8 cellular contexts compared by ENCODE assay signal in the genomic region with DNA sequence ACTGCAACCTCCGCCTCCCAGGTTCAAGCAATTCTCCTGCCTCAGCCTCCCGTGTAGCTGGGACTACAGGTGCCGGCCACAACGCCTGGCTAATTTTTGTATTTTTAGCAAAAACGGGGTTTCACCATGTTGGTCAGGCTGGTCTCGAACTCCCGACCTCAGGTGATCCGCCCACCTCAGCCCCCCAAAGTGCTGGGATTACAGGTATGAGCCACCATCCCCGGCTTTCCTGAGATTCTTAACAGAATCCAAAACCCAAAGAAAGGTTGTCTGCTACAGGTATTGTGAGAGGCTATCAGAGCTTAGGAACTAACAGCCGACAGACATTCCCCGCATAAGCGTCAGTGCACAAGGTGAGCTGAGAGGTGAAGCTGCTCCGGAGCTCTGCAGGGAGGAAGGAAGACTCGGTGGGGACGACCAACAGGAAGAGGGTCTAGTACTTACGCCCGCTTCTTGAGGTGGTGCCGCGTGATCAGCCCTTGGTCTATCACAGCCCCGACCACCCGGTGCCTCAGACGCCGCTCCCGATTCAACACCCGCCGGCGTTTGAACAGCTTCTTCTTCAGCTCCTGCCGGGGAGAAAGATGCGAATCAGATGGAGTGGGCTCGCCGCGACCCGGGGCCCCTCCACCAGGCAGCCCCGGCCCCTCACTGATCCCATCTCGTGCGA. TPM values are rescaled to one million over a fixed set of nuclear protein-coding genes. Genes with fewer than 3 reads are reported as not detected.
DNase-seq lines count a peak whose midpoint lies in the region; ATAC-seq lines count a peak whose summit lies in the region.

No MANE protein-coding gene starts in this region.

- peaks cover 18% of the 10 kb centered on the region for H3K79me2 ChIP-seq in trophoblast cell (ENCODE audit: control insufficient read depth, insufficient read depth, low read length, poor library complexity)

- intact Hi-C loops in Right ventricle myocardium inferior (cut with DNase I): loop anchor here (1.0 to 5.0 kb wide), 5 partner anchors 11 to 117 kb away; a partner anchor contains a TSS

- H4K12ac ChIP-seq in trophoblast cell (ENCODE audit: low read depth, low read length): peak overlapping the region; percentile 4

- peak overlapping the region; percentile 70 for H2AFZ ChIP-seq in trophoblast cell (ENCODE audit: insufficient read depth, low read length, poor library complexity)

- peak overlapping the region; percentile 90 for H3K9ac ChIP-seq in trophoblast cell (ENCODE audit: low read length)

- H3K4me3 ChIP-seq in trophoblast cell (ENCODE audit: low read depth, low read length): peak overlapping the region; percentile 89

- peak overlapping the region; percentile 83 for H4K91ac ChIP-seq in trophoblast cell (ENCODE audit: low read depth, low read length)

- H2AK5ac ChIP-seq in trophoblast cell (ENCODE audit: low read length): peak overlapping the region; percentile 32

- H3K23ac ChIP-seq in trophoblast cell (ENCODE audit: low read length): no peak overlapping the region

- peak overlapping the region; percentile 88 for H3K14ac ChIP-seq in trophoblast cell (ENCODE audit: low read length)

- peaks cover 13% of the 10 kb centered on the region for H3K79me1 ChIP-seq in trophoblast cell (ENCODE audit: low read length)

- H4K8ac ChIP-seq in trophoblast cell (ENCODE audit: low read depth, low read length): peak overlapping the region; percentile 84

- peaks cover 13 to 29% of the 10 kb centered on the region in 2 experiments for H3K36me3 ChIP-seq in trophoblast cell (ENCODE audit: control insufficient read depth in 1 of 2, insufficient read depth in 2 of 2, low read length in 2 of 2)

- DNase-seq in CD1c-positive myeloid dendritic cell (ENCODE audit: extremely low spot score) (peak; percentile 49), NCI-H748 (lab: John Stamatoyannopoulos, UW; ENCODE audit: unreplicated experiment) (peak; percentile 77), Right ventricle myocardium inferior (ENCODE audit: missing footprints) (no peak), trophoblast cell (peak; percentile 73 to 79)
- peak in 3 of 4 experiments; percentile 25 to 63 (median 45) for DNase-seq in activated naive CD4-positive, alpha-beta T cell (lab: John Stamatoyannopoulos, UW)

- H3K4me2 ChIP-seq in trophoblast cell (ENCODE audit: low read length): peak overlapping the region; percentile 68

- no CpG with 5 or more reads among the region's 36 CpGs for WGBS in trophoblast cell (ENCODE audit: extremely low coverage, insufficient coverage, insufficient read length)

- H2BK120ac ChIP-seq in trophoblast cell (ENCODE audit: insufficient read depth, low read length, poor library complexity): peak overlapping the region; percentile 54

- ATAC-seq in GM19025 (IDR thresholded peaks at IDR 0.05; ENCODE audit: low read depth, unreplicated experiment): peak; percentile 12
- ATAC-seq in HG03175 (IDR thresholded peaks at IDR 0.05; ENCODE audit: unreplicated experiment): peak; percentile 41
- peak; percentile 12 for ATAC-seq in Right ventricle myocardium inferior
- ATAC-seq in HG03469 (IDR thresholded peaks at IDR 0.05; ENCODE audit: unreplicated experiment): no peak

- H3K9me3 ChIP-seq in trophoblast cell (ENCODE audit: insufficient read depth, low read depth, low read length): no peaks in the 10 kb centered on the region

- H2BK12ac ChIP-seq in trophoblast cell (ENCODE audit: low read length): no peak overlapping the region

- peak overlapping the region; percentile 55 for H3K18ac ChIP-seq in trophoblast cell (ENCODE audit: low read length)

- peaks cover 10% of the 10 kb centered on the region in 2 experiments for H3K4me1 ChIP-seq in trophoblast cell (ENCODE audit: control insufficient read depth in 1 of 2, insufficient read depth in 2 of 2, low read length in 2 of 2)

- H3K27ac ChIP-seq in trophoblast cell (ENCODE audit: low read depth, low read length): peak overlapping the region; percentile 92

- no peaks in the 10 kb centered on the region for H3K27me3 ChIP-seq in trophoblast cell (ENCODE audit: insufficient read depth, low read length)

- peak overlapping the region; percentile 69 for H2BK5ac ChIP-seq in trophoblast cell (ENCODE audit: low read depth, low read length, poor library complexity)

- peak overlapping the region; percentile 71 for H3K4ac ChIP-seq in trophoblast cell (ENCODE audit: low read depth, low read length)

RNA-seq across cellular contexts. Expression of a gene that starts 0.5 kb away (rescaled TPM):
- 33.0 TPM for total RNA-seq in Right ventricle myocardium inferior
- 147 and 149 TPM in 2 replicates for polyA plus RNA-seq in trophoblast cell (2013)

RNA-seq across cellular contexts. Expression of a gene that starts 0.6 kb away (rescaled TPM):
- total RNA-seq in Right ventricle myocardium inferior: 4.9 TPM
- 15.7 and 17.7 TPM in 2 replicates for polyA plus RNA-seq in trophoblast cell (2013)

RNA-seq across cellular contexts. Expression of a gene that starts 6.9 kb away (rescaled TPM):
- total RNA-seq in Right ventricle myocardium inferior: 8.1 TPM
- polyA plus RNA-seq in trophoblast cell (2013): 6.3 and 6.9 TPM in 2 replicates

RNA-seq across cellular contexts. Expression of a gene that starts 7.5 kb away (rescaled TPM):
- total RNA-seq in Right ventricle myocardium inferior: 1.8 TPM
- 4.3 and 4.5 TPM in 2 replicates for polyA plus RNA-seq in trophoblast cell (2013)

RNA-seq across cellular contexts. Expression of a gene that starts 11.4 kb away (rescaled TPM):
- total RNA-seq in Right ventricle myocardium inferior: 9.6 TPM
- polyA plus RNA-seq in trophoblast cell (2013): 9.9 and 10.5 TPM in 2 replicates
